Comparison of ENCODE assay signal across 1 cellular context in genomic region chr6:119037941-119038623, GRCh38.
A peak's percentile ranks its signal among the peaks of the same experiment; 100 is the strongest.
TF ChIP-seq lines count a peak whose summit lies in the region.

No MANE protein-coding gene starts in this region.

TF ChIP-seq in H1, 55 proteins besides CTCF, POLR2A, EP300 and RAD21:
- TF ChIP-seq BRCA1 (IDR thresholded peaks at IDR 0.05; ENCODE audit: low read depth, low read length) = no peak
- TF ChIP-seq ATF3 (IDR thresholded peaks at IDR 0.05; ENCODE audit: insufficient read depth, low read depth, low read length) = no peak
- no peak for TF ChIP-seq KDM4A (IDR thresholded peaks at IDR 0.05; ENCODE audit: low read depth, low read length, severe bottlenecking)
- TF ChIP-seq EGR1 (IDR thresholded peaks at IDR 0.05; ENCODE audit: borderline replicate concordance, low read depth, low read length) = no peak
- no peak for TF ChIP-seq TCF12 (IDR thresholded peaks at IDR 0.05; ENCODE audit: low read depth, low read length)
- no peak for TF ChIP-seq SP4 (IDR thresholded peaks at IDR 0.05; ENCODE audit: low read length)
- no peak for TF ChIP-seq ASH2L (IDR thresholded peaks at IDR 0.05; ENCODE audit: low read length)
- no peak for TF ChIP-seq NANOG (IDR thresholded peaks at IDR 0.05; ENCODE audit: insufficient read depth, low read depth, low read length, poor library complexity, severe bottlenecking)
- TF ChIP-seq GABPA (IDR thresholded peaks at IDR 0.05; ENCODE audit: borderline replicate concordance, insufficient read depth, low read length) = no peak
- TF ChIP-seq SRF (IDR thresholded peaks at IDR 0.05; ENCODE audit: low read depth, low read length) = peak; percentile 88
- peak; percentile 88 for TF ChIP-seq YY1 (IDR thresholded peaks at IDR 0.05; ENCODE audit: low read depth, low read length)
- TF ChIP-seq RXRA (IDR thresholded peaks at IDR 0.05; ENCODE audit: insufficient read depth, low read depth, low read length) = no peak
- TF ChIP-seq KDM5A (IDR thresholded peaks at IDR 0.05; ENCODE audit: low read length) = no peak
- TF ChIP-seq HDAC2 (IDR thresholded peaks at IDR 0.05; ENCODE audit: borderline replicate concordance in 1 of 2, low read depth in 2 of 2, low read length in 2 of 2) = no peak
- no peak for TF ChIP-seq USF2 (IDR thresholded peaks at IDR 0.05; ENCODE audit: low read length)
- TF ChIP-seq SIRT6 (IDR thresholded peaks at IDR 0.05; ENCODE audit: low read length) = no peak
- TF ChIP-seq CHD1 (IDR thresholded peaks at IDR 0.05; ENCODE audit: low read depth, low read length) = no peak
- TF ChIP-seq SP2 (IDR thresholded peaks at IDR 0.05; ENCODE audit: low read length) = no peak
TF ChIP-seq in H1: peak in this region for 2.
